In genomic region chr5:42990892-42991291, GRCh38 we compare ENCODE assay signal across 11 cellular contexts. TPM values are rescaled to one million over a fixed set of nuclear protein-coding genes. Genes with fewer than 3 reads are reported as not detected.
DNase-seq lines count a peak whose midpoint lies in the region; ATAC-seq and TF ChIP-seq lines count a peak whose summit lies in the region.
"Had no signal": no experiment of that assay in that cellular context is flagged by ENCODE, and none has a peak within 500 bp of the region (broad histone marks: within the 10 kb centered on the region; RNA-seq: fewer than 3 reads in every experiment).

No MANE protein-coding gene starts in this region.

- peak overlapping the region; percentile 98 for H3K27ac Mint-ChIP-seq in T-helper 2 cell treated with Interferon-gamma antibody and Interleukin-4, amounts not matched to agents 5 μg/mL and 100 μg/mL, for 36 hours
- H3K27ac Mint-ChIP-seq in activated naive CD4-positive, alpha-beta T cell treated with anti-CD3 and anti-CD28 coated beads, Interleukin-2, amount 50 U/mL, for 72 hours: peak overlapping the region; percentile 98 to 100

- H3K27me3 Mint-ChIP-seq in T-helper 2 cell treated with Interferon-gamma antibody and Interleukin-4, amounts not matched to agents 5 μg/mL and 100 μg/mL, for 36 hours (ENCODE audit: low read depth): no peaks in the 10 kb centered on the region

- H3K36me3 ChIP-seq in liver (ENCODE audit: control insufficient read depth in 4 of 4, insufficient read depth in 3 of 4, low read depth in 1 of 4, low read length in 3 of 4): no peaks in the 10 kb centered on the region
- H3K36me3 ChIP-seq in stomach smooth muscle (ENCODE audit: control insufficient read depth in 2 of 2, insufficient read depth in 2 of 2, low read length in 2 of 2): no peaks in the 10 kb centered on the region

- H3K4me1 ChIP-seq in liver (ENCODE audit: control insufficient read depth in 4 of 4, insufficient read depth in 4 of 4, low read length in 3 of 4) (peaks cover 0 to 12% (median 4%) of the 10 kb centered on the region in 4 donors), stomach smooth muscle (ENCODE audit: control insufficient read depth, insufficient read depth, low read length) (peaks cover 13% of the 10 kb centered on the region)

- 77% methylated on average over 4 of the region's 4 CpGs for WGBS in liver

- no peak for DNase-seq in T-helper 2 cell treated with Interferon-gamma antibody and Interleukin-4, amounts not matched to agents 5 μg/mL and 100 μg/mL, for 36 hours (ENCODE audit: low spot score)
- DNase-seq in T-helper 2 cell: no peak
- no peak for DNase-seq in activated naive CD4-positive, alpha-beta T cell treated with anti-CD3 and anti-CD28 coated beads, Interleukin-2, amount 50 U/mL, for 72 hours (ENCODE audit: low spot score in 2 of 2)
- DNase-seq in GOT3 (lab: John Stamatoyannopoulos, UW): no peak
- no peak for DNase-seq in activated gamma-delta T cell treated with Interleukin-2 at 50 U/mL for 16 hours
- no peak for DNase-seq in D341Med (ENCODE audit: low spot score)
- DNase-seq: Karpas-422, occipital lobe had no signal

- peaks cover 36% of the 10 kb centered on the region for H3K36me3 Mint-ChIP-seq in T-helper 2 cell treated with Interferon-gamma antibody and Interleukin-4, amounts not matched to agents 5 μg/mL and 100 μg/mL, for 36 hours (ENCODE audit: low read depth)
- peaks cover 15 to 26% of the 10 kb centered on the region in 2 donors for H3K36me3 Mint-ChIP-seq in activated naive CD4-positive, alpha-beta T cell treated with anti-CD3 and anti-CD28 coated beads, Interleukin-2, amount 50 U/mL, for 72 hours

- TF ChIP-seq RAD21 in liver (IDR thresholded peaks at IDR 0.05): no peak

- H3K9ac ChIP-seq in liver (ENCODE audit: low read depth in 1 of 2, low read length in 2 of 2) (peak overlapping the region in 1 of 2 donors; percentile 52), stomach smooth muscle (ENCODE audit: low read length in 2 of 2) (no peak overlapping the region)

- H3K27ac ChIP-seq in liver (ENCODE audit: low read depth in 1 of 2, low read length in 2 of 2) (peak overlapping the region; percentile 88 to 92), stomach smooth muscle (ENCODE audit: low read length) (peak overlapping the region; percentile 74)

- H3K27me3 ChIP-seq in liver (ENCODE audit: control insufficient read depth in 4 of 4, insufficient read depth in 4 of 4, low read length in 3 of 4) (peaks cover 0 to 26% (median 6%) of the 10 kb centered on the region in 4 donors), stomach smooth muscle (ENCODE audit: control insufficient read depth in 1 of 2, insufficient read depth in 2 of 2, low read length in 2 of 2) (peaks cover 49 to 55% of the 10 kb centered on the region in 2 donors)

- no peak for TF ChIP-seq CTCF in liver (IDR thresholded peaks at IDR 0.05; ENCODE audit: low read depth, low read length, missing input control)

- peaks cover 8% of the 10 kb centered on the region for H3K9me3 Mint-ChIP-seq in T-helper 2 cell treated with Interferon-gamma antibody and Interleukin-4, amounts not matched to agents 5 μg/mL and 100 μg/mL, for 36 hours
- H3K9me3 Mint-ChIP-seq in activated naive CD4-positive, alpha-beta T cell treated with anti-CD3 and anti-CD28 coated beads, Interleukin-2, amount 50 U/mL, for 72 hours: peaks cover 0 to 4% of the 10 kb centered on the region in 2 donors

- no peak for ATAC-seq in activated naive CD4-positive, alpha-beta T cell treated with anti-CD3 and anti-CD28 coated beads, Interleukin-2, amount 50 U/mL, for 72 hours
- ATAC-seq: A549 had no signal

- peaks cover 34% of the 10 kb centered on the region for H3K4me1 Mint-ChIP-seq in T-helper 2 cell treated with Interferon-gamma antibody and Interleukin-4, amounts not matched to agents 5 μg/mL and 100 μg/mL, for 36 hours (ENCODE audit: low read depth)

- H3K4me3 ChIP-seq in liver (ENCODE audit: low read depth in 1 of 3, low read length in 3 of 3) (peak overlapping the region in 1 of 3 donors; percentile 38), stomach smooth muscle (ENCODE audit: low read length in 2 of 2) (peak overlapping the region; percentile 8 to 71)

- peaks cover 0 to 39% (median 9%) of the 10 kb centered on the region in 4 donors for H3K9me3 ChIP-seq in liver (ENCODE audit: control insufficient read depth in 4 of 4, low read length in 3 of 4)
- H3K9me3 ChIP-seq in stomach smooth muscle (ENCODE audit: control insufficient read depth in 2 of 2, low read length in 2 of 2): peaks cover 0 to 9% of the 10 kb centered on the region in 2 donors
- H3K9me3 ChIP-seq: A549 had no signal

- peak overlapping the region; percentile 95 for H3K4me3 Mint-ChIP-seq in T-helper 2 cell treated with Interferon-gamma antibody and Interleukin-4, amounts not matched to agents 5 μg/mL and 100 μg/mL, for 36 hours

TF ChIP-seq in liver, 16 proteins besides CTCF, POLR2A, EP300 and RAD21:
- TF ChIP-seq REST (IDR thresholded peaks at IDR 0.05): no peak
- no peak for TF ChIP-seq HNF4G (IDR thresholded peaks at IDR 0.05)
- no peak for TF ChIP-seq FOXA1 (IDR thresholded peaks at IDR 0.05)
- no peak for TF ChIP-seq ZBTB33 (IDR thresholded peaks at IDR 0.05)
- TF ChIP-seq MAX (IDR thresholded peaks at IDR 0.05): no peak
- no peak for TF ChIP-seq RXRA (IDR thresholded peaks at IDR 0.05)
- TF ChIP-seq JUND (IDR thresholded peaks at IDR 0.05): no peak
- TF ChIP-seq NR2F2 (IDR thresholded peaks at IDR 0.05): no peak
- TF ChIP-seq HNF4A (conservative IDR thresholded peaks at IDR 0.05): no peak
- TF ChIP-seq GABPA (IDR thresholded peaks at IDR 0.05 in 1 of 2, conservative IDR thresholded peaks at IDR 0.05 in 1 of 2): no peak
- no peak for TF ChIP-seq YY1 (IDR thresholded peaks at IDR 0.05)
- no peak for TF ChIP-seq SP1 (IDR thresholded peaks at IDR 0.05)
- TF ChIP-seq EGR1 (IDR thresholded peaks at IDR 0.05; ENCODE audit: low read depth in 2 of 2): no peak

RNA-seq across cellular contexts. Expression of gene ANXA2R, which starts 49.2 kb away (rescaled TPM):
- total RNA-seq in activated naive CD4-positive, alpha-beta T cell treated with anti-CD3 and anti-CD28 coated beads, Interleukin-2, amount 50 U/mL, for 72 hours: 1 to 10 TPM; 5.3 to 8.4 TPM
- 1 to 10 TPM in 1 of 2 donors, under 1 TPM in 1; 0.84 to 2.0 TPM for total RNA-seq in liver
- under 1 TPM; 0.49 to 0.58 TPM for polyA plus RNA-seq in liver
